In genomic region chr6:148325316-148326068, GRCh38 we compare ENCODE assay signal across 14 cellular contexts.
"Had no signal": no experiment of that assay in that cellular context is flagged by ENCODE, and none has a peak within 500 bp of the region (broad histone marks: within the 10 kb centered on the region; RNA-seq: fewer than 3 reads in every experiment).

No MANE protein-coding gene starts in this region.

- H3K4me2 ChIP-seq: neural progenitor cell had no signal

- DNase-seq: activated CD4-positive, alpha-beta T cell treated with anti-CD3 and anti-CD28 coated beads, Interleukin-2, amount 50 U/mL, for 1 hour; brain microvascular endothelial cell; effector memory CD8-positive, alpha-beta T cell; left colon; ovary; right lobe of liver; spleen; stimulated activated CD4-positive, alpha-beta T cell treated with anti-CD3 and anti-CD28 coated beads, Interleukin-1b, Interleukin-23, amount 100 ng/mL, for 48 hours; stimulated activated naive CD8-positive, alpha-beta T cell treated with anti-CD3 and anti-CD28 coated beads, Interleukin-15, amount 100 ng/mL, for 72 hours; testis had no signal

- ATAC-seq: effector memory CD8-positive, alpha-beta T cell; gastroesophageal sphincter; left colon; stimulated activated naive CD8-positive, alpha-beta T cell treated with anti-CD3 and anti-CD28 coated beads, Interleukin-15, amount 100 ng/mL, for 72 hours had no signal

- H3K4me1 ChIP-seq: neural progenitor cell, right lobe of liver had no signal

- H2AFZ ChIP-seq: neural progenitor cell had no signal

- H3K4me3 ChIP-seq: coronary artery, gastroesophageal sphincter, lung, neural progenitor cell, ovary, right lobe of liver, spleen, testis had no signal

- H3K27ac ChIP-seq: gastroesophageal sphincter, neural progenitor cell, ovary, right lobe of liver, testis had no signal

- H3K27me3 ChIP-seq: brain microvascular endothelial cell, gastroesophageal sphincter, neural progenitor cell, ovary, right lobe of liver, spleen, testis had no signal

- H3K9ac ChIP-seq: neural progenitor cell had no signal

- H3K9me3 ChIP-seq: gastroesophageal sphincter, ovary, right lobe of liver, spleen, testis had no signal

- H3K36me3 ChIP-seq: brain microvascular endothelial cell, gastroesophageal sphincter, neural progenitor cell, ovary, right lobe of liver, spleen had no signal
